ENCODE assay signal across 23 cellular contexts in the genomic region with DNA sequence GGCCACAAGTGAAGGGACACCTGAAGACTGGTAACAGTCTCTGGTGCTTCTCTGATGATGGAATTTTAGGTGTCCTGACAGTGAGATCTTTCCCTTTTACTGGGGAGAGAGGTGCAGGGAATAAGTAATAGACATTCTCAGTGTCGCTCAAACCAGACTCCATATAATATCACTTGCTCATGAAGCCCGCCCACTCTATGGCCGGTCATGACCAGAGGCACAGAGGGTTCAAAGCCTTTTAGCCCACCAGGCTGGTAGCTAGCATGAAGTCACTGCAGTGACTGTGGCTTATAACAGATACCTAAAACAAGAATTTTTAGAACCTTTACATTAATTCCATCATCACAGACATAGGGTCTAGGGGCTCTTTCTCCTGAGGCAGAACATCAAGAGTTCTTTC.
DNase-seq lines count a peak whose midpoint lies in the region; ATAC-seq lines count a peak whose summit lies in the region.
"Had no signal": no experiment of that assay in that cellular context is flagged by ENCODE, and none has a peak within 500 bp of the region (broad histone marks: within the 10 kb centered on the region; RNA-seq: fewer than 3 reads in every experiment).

No MANE protein-coding gene starts in this region.

- peaks cover 44% of the 10 kb centered on the region for H3K4me1 Mint-ChIP-seq in T-helper 2 cell treated with Interferon-gamma antibody and Interleukin-4, amounts not matched to agents 5 μg/mL and 100 μg/mL, for 36 hours (ENCODE audit: low read depth)
- peaks cover 45% of the 10 kb centered on the region for H3K4me1 Mint-ChIP-seq in stimulated activated naive CD8-positive, alpha-beta T cell treated with anti-CD3 and anti-CD28 coated beads, Interleukin-15, Interleukin-2, amounts not matched to agents 100 ng/mL and 50 ng/mL, for 24 hours (ENCODE audit: low read depth)
- H3K4me1 Mint-ChIP-seq in activated naive CD4-positive, alpha-beta T cell treated with anti-CD3 and anti-CD28 coated beads, Interleukin-2, amount 50 U/mL, for 24 hours: peaks cover 42% of the 10 kb centered on the region

- H3K27ac Mint-ChIP-seq in T-helper 2 cell treated with Interferon-gamma antibody and Interleukin-4, amounts not matched to agents 5 μg/mL and 100 μg/mL, for 36 hours: peak overlapping the region; percentile 96
- peak overlapping the region; percentile 45 for H3K27ac Mint-ChIP-seq in stimulated activated naive CD8-positive, alpha-beta T cell treated with anti-CD3 and anti-CD28 coated beads, Interleukin-15, Interleukin-2, amounts not matched to agents 100 ng/mL and 50 ng/mL, for 24 hours
- peak overlapping the region; percentile 96 for H3K27ac Mint-ChIP-seq in activated naive CD4-positive, alpha-beta T cell treated with anti-CD3 and anti-CD28 coated beads, Interleukin-2, amount 50 U/mL, for 24 hours

- no peaks in the 10 kb centered on the region for H3K27me3 Mint-ChIP-seq in T-helper 2 cell treated with Interferon-gamma antibody and Interleukin-4, amounts not matched to agents 5 μg/mL and 100 μg/mL, for 36 hours (ENCODE audit: low read depth)
- no peaks in the 10 kb centered on the region for H3K27me3 Mint-ChIP-seq in stimulated activated naive CD8-positive, alpha-beta T cell treated with anti-CD3 and anti-CD28 coated beads, Interleukin-15, Interleukin-2, amounts not matched to agents 100 ng/mL and 50 ng/mL, for 24 hours
- H3K27me3 Mint-ChIP-seq in activated naive CD4-positive, alpha-beta T cell treated with anti-CD3 and anti-CD28 coated beads, Interleukin-2, amount 50 U/mL, for 24 hours: no peaks in the 10 kb centered on the region

- peak overlapping the region; percentile 100 for H3K4me3 Mint-ChIP-seq in T-helper 2 cell treated with Interferon-gamma antibody and Interleukin-4, amounts not matched to agents 5 μg/mL and 100 μg/mL, for 36 hours
- H3K4me3 Mint-ChIP-seq in stimulated activated naive CD8-positive, alpha-beta T cell treated with anti-CD3 and anti-CD28 coated beads, Interleukin-15, Interleukin-2, amounts not matched to agents 100 ng/mL and 50 ng/mL, for 24 hours: peak overlapping the region; percentile 85
- H3K4me3 Mint-ChIP-seq in activated naive CD4-positive, alpha-beta T cell treated with anti-CD3 and anti-CD28 coated beads, Interleukin-2, amount 50 U/mL, for 24 hours: peak overlapping the region; percentile 97

- DNase-seq in T-helper 2 cell treated with Interferon-gamma antibody and Interleukin-4, amounts not matched to agents 5 μg/mL and 100 μg/mL, for 36 hours (ENCODE audit: low spot score): no peak
- DNase-seq in T-helper 2 cell (no peak), T1000 (lab: John Stamatoyannopoulos, UW) (no peak), OCI-M2 (lab: John Stamatoyannopoulos, UW; ENCODE audit: unreplicated experiment) (no peak)
- no peak for DNase-seq in stimulated activated naive CD8-positive, alpha-beta T cell treated with anti-CD3 and anti-CD28 coated beads, Interleukin-15, Interleukin-2, amounts not matched to agents 100 U/mL and 50 U/mL, for 24 hours
- DNase-seq: activated CD4-positive, CD25-positive, alpha-beta regulatory T cell treated with anti-CD3 and anti-CD28 coated beads, Interleukin-2, amount 50 U/mL, for 72 hours; activated gamma-delta T cell treated with Interleukin-2 at 50 U/mL for 16 hours; anterior cingulate cortex; effector CD8-positive, alpha-beta T cell; Kasumi-1; kidney glomerular epithelial cell; NCI-H1417 treated with DMSO at 0.1 percent for 48 hours; NCI-H2029 treated with DMSO at 0.1 percent for 48 hours; NCI-H2227 treated with DMSO at 0.1 percent for 48 hours; NCI-H526 treated with DMSO at 0.1 percent for 48 hours; SHP77; small intestine; stimulated activated naive CD4-positive, alpha-beta T cell treated with Interleukin-2 at 50 U/mL for 16 hours; testis had no signal

- ATAC-seq in stimulated activated naive CD8-positive, alpha-beta T cell treated with anti-CD3 and anti-CD28 coated beads, Interleukin-15, Interleukin-2, amounts not matched to agents 100 U/mL and 50 U/mL, for 24 hours: no peak
- ATAC-seq in GM21528 (IDR thresholded peaks at IDR 0.05; ENCODE audit: low FRiP score, unreplicated experiment): no peak
- ATAC-seq: Panc1 had no signal

- H3K9me3 Mint-ChIP-seq in T-helper 2 cell treated with Interferon-gamma antibody and Interleukin-4, amounts not matched to agents 5 μg/mL and 100 μg/mL, for 36 hours: no peaks in the 10 kb centered on the region
- H3K9me3 Mint-ChIP-seq in stimulated activated naive CD8-positive, alpha-beta T cell treated with anti-CD3 and anti-CD28 coated beads, Interleukin-15, Interleukin-2, amounts not matched to agents 100 ng/mL and 50 ng/mL, for 24 hours: no peaks in the 10 kb centered on the region
- no peaks in the 10 kb centered on the region for H3K9me3 Mint-ChIP-seq in activated naive CD4-positive, alpha-beta T cell treated with anti-CD3 and anti-CD28 coated beads, Interleukin-2, amount 50 U/mL, for 24 hours

- H3K36me3 Mint-ChIP-seq in T-helper 2 cell treated with Interferon-gamma antibody and Interleukin-4, amounts not matched to agents 5 μg/mL and 100 μg/mL, for 36 hours (ENCODE audit: low read depth): peaks cover 77% of the 10 kb centered on the region
- peaks cover 50% of the 10 kb centered on the region for H3K36me3 Mint-ChIP-seq in stimulated activated naive CD8-positive, alpha-beta T cell treated with anti-CD3 and anti-CD28 coated beads, Interleukin-15, Interleukin-2, amounts not matched to agents 100 ng/mL and 50 ng/mL, for 24 hours (ENCODE audit: low read depth)
- H3K36me3 Mint-ChIP-seq in activated naive CD4-positive, alpha-beta T cell treated with anti-CD3 and anti-CD28 coated beads, Interleukin-2, amount 50 U/mL, for 24 hours: peaks cover 53% of the 10 kb centered on the region

Comparison
In these comparisons a context has a peak if more than half of its experiments do, and no peak if none do; other contexts are left out.
1. H3K27ac Mint-ChIP-seq: peak in every context shown above with its lines; median percentile 96 in T-helper 2 cell treated with Interferon-gamma antibody and Interleukin-4, amounts not matched to agents 5 μg/mL and 100 μg/mL, for 36 hours; 96 in activated naive CD4-positive, alpha-beta T cell treated with anti-CD3 and anti-CD28 coated beads, Interleukin-2, amount 50 U/mL, for 24 hours; 45 in stimulated activated naive CD8-positive, alpha-beta T cell treated with anti-CD3 and anti-CD28 coated beads, Interleukin-15, Interleukin-2, amounts not matched to agents 100 ng/mL and 50 ng/mL, for 24 hours.